ENCODE assay signal across 1 cellular context in genomic region chr10:62759599-62760175, GRCh38.
TF ChIP-seq lines count a peak whose summit lies in the region.

No MANE protein-coding gene starts in this region.

TF ChIP-seq in WTC11, 78 proteins besides CTCF, POLR2A, EP300 and RAD21 (continued from another document):
- TF ChIP-seq FOXP4 (CRISPR knock-in tag; IDR thresholded peaks at IDR 0.05) (no peak), NFATC4 (CRISPR knock-in tag; IDR thresholded peaks at IDR 0.05) (no peak), IRF2 (CRISPR knock-in tag; IDR thresholded peaks at IDR 0.05; ENCODE audit: borderline replicate concordance, low read depth) (no peak), HMGA2 (CRISPR knock-in tag; IDR thresholded peaks at IDR 0.05) (no peak), TP53 (CRISPR knock-in tag; IDR thresholded peaks at IDR 0.05) (no peak), SP1 (CRISPR knock-in tag; conservative IDR thresholded peaks at IDR 0.05) (no peak), ZNF138 (CRISPR knock-in tag; conservative IDR thresholded peaks at IDR 0.05) (no peak), ATF6 (CRISPR knock-in tag; IDR thresholded peaks at IDR 0.05) (no peak), ZNF512 (CRISPR knock-in tag; IDR thresholded peaks at IDR 0.05; ENCODE audit: borderline replicate concordance) (no peak), ATF2 (CRISPR knock-in tag; IDR thresholded peaks at IDR 0.05; ENCODE audit: borderline replicate concordance, low read depth) (no peak)
